ENCODE assay signal across 18 cellular contexts in the genomic region with DNA sequence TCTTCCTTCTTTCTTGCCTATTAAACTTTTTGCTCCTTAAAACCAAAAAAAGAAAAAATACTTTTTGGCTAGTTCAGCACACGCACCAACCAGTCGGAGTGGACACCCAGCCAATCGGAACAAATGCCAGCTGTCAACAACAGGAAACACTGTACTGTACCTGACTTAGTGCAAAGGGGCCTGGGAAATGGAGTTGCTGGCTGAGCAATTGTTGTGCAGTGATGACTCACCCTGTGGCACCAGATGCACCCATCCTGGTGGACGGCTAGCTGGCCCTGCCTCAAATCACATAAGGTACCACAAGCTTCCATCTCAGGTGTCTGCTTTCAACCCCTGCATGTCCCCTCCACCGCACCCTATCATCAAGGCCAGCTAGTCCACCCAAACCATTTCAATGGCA. TPM values are rescaled to one million over a fixed set of nuclear protein-coding genes. Genes with fewer than 3 reads are reported as not detected.
DNase-seq lines count a peak whose midpoint lies in the region; ATAC-seq, FAIRE-seq and TF ChIP-seq lines count a peak whose summit lies in the region.
"Had no signal": no experiment of that assay in that cellular context is flagged by ENCODE, and none has a peak within 500 bp of the region (broad histone marks: within the 10 kb centered on the region; RNA-seq: fewer than 3 reads in every experiment).

No MANE protein-coding gene starts in this region.

- peaks cover 4% of the 10 kb centered on the region for H3K27me3 Mint-ChIP-seq in astrocyte (ENCODE audit: low read depth, unreplicated experiment)

- peaks cover 15% of the 10 kb centered on the region for H3K4me1 ChIP-seq in astrocyte (ENCODE audit: insufficient read depth, low read length)
- H3K4me1 ChIP-seq: body of pancreas had no signal

- H3K36me3 ChIP-seq in astrocyte (ENCODE audit: insufficient read depth, low read length) (no peaks in the 10 kb centered on the region), kidney epithelial cell (ENCODE audit: control insufficient read depth, insufficient read depth, low read length) (no peaks in the 10 kb centered on the region)

- no peak for ATAC-seq in GM18861 (IDR thresholded peaks at IDR 0.05; ENCODE audit: unreplicated experiment)
- ATAC-seq: activated CD8-positive, alpha-beta memory T cell treated with anti-CD3 and anti-CD28 coated beads, Interleukin-2, amount 10 ng/mL, durations not matched to agents 7 days and 5 days; body of pancreas; effector memory CD8-positive, alpha-beta T cell had no signal

- H3K4me2 ChIP-seq in astrocyte (ENCODE audit: low read length), result no peak overlapping the region

- no peak overlapping the region for H3K27ac Mint-ChIP-seq in astrocyte (ENCODE audit: unreplicated experiment)
- H3K27ac Mint-ChIP-seq: activated CD8-positive, alpha-beta memory T cell treated with anti-CD3 and anti-CD28 coated beads, Interleukin-2, amount 10 ng/mL, durations not matched to agents 7 days and 5 days; B cell; effector memory CD8-positive, alpha-beta T cell; naive B cell had no signal

- no peak for FAIRE-seq in astrocyte (lab: Jason Lieb, UNC)

- TF ChIP-seq CTCF in astrocyte (IDR thresholded peaks at IDR 0.05; ENCODE audit: insufficient read depth, low read depth, low read length) (no peak), kidney epithelial cell (IDR thresholded peaks at IDR 0.05; ENCODE audit: insufficient read depth, low read length, poor library complexity, severe bottlenecking) (no peak)

- peak; percentile 32 for DNase-seq in DMS53 treated with DMSO at 0.1 percent for 48 hours (lab: John Stamatoyannopoulos, UW; ENCODE audit: unreplicated experiment)
- peak; percentile 81 for DNase-seq in M059J (ENCODE audit: low read depth)
- peak; percentile 15 for DNase-seq in astrocyte (ENCODE audit: low read depth)
- peak; percentile 61 for DNase-seq in kidney epithelial cell (ENCODE audit: low read depth)
- DNase-seq in CD1c-positive myeloid dendritic cell (ENCODE audit: extremely low spot score), result no peak
- DNase-seq in NCI-H1092 treated with DMSO at 0.1 percent for 48 hours (lab: John Stamatoyannopoulos, UW), result no peak
- no peak for DNase-seq in activated CD8-positive, alpha-beta memory T cell treated with anti-CD3 and anti-CD28 coated beads for 24 hours
- DNase-seq: activated CD8-positive, alpha-beta memory T cell treated with anti-CD3 and anti-CD28 coated beads, Interleukin-2, amount 10 ng/mL, durations not matched to agents 7 days and 5 days; activated naive CD4-positive, alpha-beta T cell; body of pancreas; DMS153; effector memory CD8-positive, alpha-beta T cell; Karpas-422; naive B cell had no signal

- no peak overlapping the region for H3K4me3 ChIP-seq in astrocyte (ENCODE audit: insufficient read depth, low read depth, low read length)
- no peak overlapping the region for H3K4me3 ChIP-seq in kidney epithelial cell (ENCODE audit: low read depth, low read length)
- H3K4me3 ChIP-seq: body of pancreas had no signal

- no peak overlapping the region for H3K9ac ChIP-seq in astrocyte (ENCODE audit: low read length)

- H3K79me2 ChIP-seq in astrocyte (ENCODE audit: insufficient read depth, low read length), result no peaks in the 10 kb centered on the region

- no peak overlapping the region for H3K4me3 Mint-ChIP-seq in astrocyte (ENCODE audit: unreplicated experiment)
- H3K4me3 Mint-ChIP-seq: activated CD8-positive, alpha-beta memory T cell treated with anti-CD3 and anti-CD28 coated beads, Interleukin-2, amount 10 ng/mL, durations not matched to agents 7 days and 5 days; B cell; effector memory CD8-positive, alpha-beta T cell; naive B cell had no signal

- no peak overlapping the region for H3K27ac ChIP-seq in astrocyte (ENCODE audit: low read depth, low read length)
- H3K27ac ChIP-seq: body of pancreas, VCaP had no signal

- H3K27me3 ChIP-seq in astrocyte (ENCODE audit: insufficient read depth, low read length) (peaks cover 2% of the 10 kb centered on the region), kidney epithelial cell (ENCODE audit: control insufficient read depth, insufficient read depth, low read length) (no peaks in the 10 kb centered on the region)
- H3K27me3 ChIP-seq: body of pancreas had no signal

- peaks cover 3% of the 10 kb centered on the region for H4K20me1 ChIP-seq in astrocyte (ENCODE audit: insufficient read depth, low read length)

- H2AFZ ChIP-seq in astrocyte (ENCODE audit: low read depth, low read length), result no peak overlapping the region

- no peaks in the 10 kb centered on the region for H3K9me3 ChIP-seq in astrocyte (ENCODE audit: insufficient read depth, low read depth, low read length)
- H3K9me3 ChIP-seq: body of pancreas had no signal

- peaks cover 15% of the 10 kb centered on the region for H3K4me1 Mint-ChIP-seq in astrocyte (ENCODE audit: low read depth, unreplicated experiment)
- H3K4me1 Mint-ChIP-seq: activated CD8-positive, alpha-beta memory T cell treated with anti-CD3 and anti-CD28 coated beads, Interleukin-2, amount 10 ng/mL, durations not matched to agents 7 days and 5 days; B cell had no signal

- H3K9me3 Mint-ChIP-seq in astrocyte (ENCODE audit: unreplicated experiment), result peaks cover 8% of the 10 kb centered on the region
- H3K9me3 Mint-ChIP-seq: effector memory CD8-positive, alpha-beta T cell had no signal

- H3K36me3 Mint-ChIP-seq in astrocyte (ENCODE audit: low read depth, unreplicated experiment), result no peaks in the 10 kb centered on the region
- H3K36me3 Mint-ChIP-seq: activated CD8-positive, alpha-beta memory T cell treated with anti-CD3 and anti-CD28 coated beads, Interleukin-2, amount 10 ng/mL, durations not matched to agents 7 days and 5 days had no signal

RNA-seq across cellular contexts. Expression of a gene that starts 20.9 kb away (rescaled TPM):
- not detected in 2 replicates for total RNA-seq in M059J (2014; rRNA removed; shearing (Covaris generic))
- total RNA-seq in astrocyte (0.07 and 0.45 TPM in 2 replicates), kidney epithelial cell (0.04 and 0.14 TPM in 2 replicates)
- total RNA-seq: activated CD8-positive, alpha-beta memory T cell treated with anti-CD3 and anti-CD28 coated beads, Interleukin-2, amount 10 ng/mL, durations not matched to agents 7 days and 5 days; B cell; body of pancreas; pulmonary artery endothelial cell had no signal

RNA-seq across cellular contexts. Expression of a gene that starts 48.4 kb away (rescaled TPM):
- total RNA-seq in M059J (2014; rRNA removed; shearing (Covaris generic)), result 17.3 and 18.4 TPM in 2 replicates
- total RNA-seq in astrocyte (8.5 and 8.8 TPM in 2 replicates), kidney epithelial cell (23.9 and 39.0 TPM in 2 replicates)

Comparison
In these comparisons a context has a peak if more than half of its experiments do, and no peak if none do; other contexts are left out.
1. DNase-seq: peak in DMS53 treated with DMSO at 0.1 percent for 48 hours (single experiment), M059J (single experiment), astrocyte (single experiment) and kidney epithelial cell (single experiment); none in CD1c-positive myeloid dendritic cell (single experiment), NCI-H1092 treated with DMSO at 0.1 percent for 48 hours (single experiment) and activated CD8-positive, alpha-beta memory T cell treated with anti-CD3 and anti-CD28 coated beads for 24 hours (single experiment).